ENCODE assay signal across 8 cellular contexts in the genomic region with DNA sequence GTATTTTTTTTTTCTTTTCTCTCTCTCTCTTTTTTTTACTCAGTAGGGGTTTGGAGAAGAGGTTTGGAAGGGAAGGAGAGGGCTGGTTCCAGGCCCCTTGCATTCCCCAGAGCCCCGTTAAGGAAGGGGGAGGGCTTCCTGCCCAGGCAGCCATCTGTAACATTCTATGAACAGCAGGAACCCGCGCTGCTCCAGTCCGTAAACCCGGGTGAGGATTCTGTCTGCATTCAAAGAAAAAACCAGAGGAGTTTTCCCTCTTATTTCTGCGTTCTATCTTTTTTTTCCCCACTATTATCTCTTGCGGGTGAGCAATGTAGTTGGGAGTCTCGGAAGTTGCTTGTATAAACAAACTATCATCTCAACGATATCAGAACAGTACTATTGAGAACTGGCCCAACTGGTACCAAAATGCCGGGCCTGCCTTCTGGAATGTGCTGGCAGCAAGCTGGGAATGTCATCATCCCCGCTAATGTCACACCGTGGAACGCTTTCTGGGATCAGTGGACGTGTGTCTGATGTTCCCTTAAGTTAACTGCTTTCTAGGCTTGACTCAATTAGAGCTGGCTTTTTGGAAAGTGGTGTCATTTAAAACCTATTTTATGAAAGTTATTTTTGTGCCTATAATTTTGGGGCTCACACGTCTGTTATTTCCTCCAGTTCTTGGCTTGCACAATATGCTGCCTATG.
DNase-seq lines count a peak whose midpoint lies in the region; ATAC-seq and TF ChIP-seq lines count a peak whose summit lies in the region.

No MANE protein-coding gene starts in this region.

- no peak for TF ChIP-seq RAD21 in SK-N-SH (IDR thresholded peaks at IDR 0.05; ENCODE audit: low read length)

- H3K9ac ChIP-seq in SK-N-SH: no peak overlapping the region

- H3K4me3 ChIP-seq in Caco-2 (ENCODE audit: low read depth, low read length) (no peak overlapping the region), SK-N-SH (ENCODE audit: low read depth in 2 of 2, low read length in 1 of 2) (peak overlapping the region in 1 of 2 experiments; percentile 33; a peak in 2 of 4 replicates), left ventricle myocardium inferior (peak overlapping the region; percentile 57)

- no peaks in the 10 kb centered on the region for H3K4me1 Mint-ChIP-seq in Caco-2 (ENCODE audit: low read depth, unreplicated experiment)
- peaks cover 3% of the 10 kb centered on the region for H3K4me1 Mint-ChIP-seq in progenitor cell of endocrine pancreas (ENCODE audit: low read depth)
- no peaks in the 10 kb centered on the region for H3K4me1 Mint-ChIP-seq in T-helper 17 cell

- BruUV-seq in Caco-2 (replicated peaks; lab: Mats Ljungman, UMichigan): no TSS peak

- peak overlapping the region; percentile 29 for H3K27ac Mint-ChIP-seq in Caco-2 (ENCODE audit: unreplicated experiment)
- no peak overlapping the region for H3K27ac Mint-ChIP-seq in progenitor cell of endocrine pancreas
- H3K27ac Mint-ChIP-seq in T-helper 17 cell: no peak overlapping the region

- no peaks in the 10 kb centered on the region for H3K4me1 ChIP-seq in Caco-2
- no peaks in the 10 kb centered on the region; a peak in 2 of 4 replicates for H3K4me1 ChIP-seq in SK-N-SH (ENCODE audit: control insufficient read depth in 1 of 2, insufficient read depth in 2 of 2, low read depth in 1 of 2, low read length in 1 of 2)
- H3K4me1 ChIP-seq in left ventricle myocardium inferior: peaks cover 38% of the 10 kb centered on the region

- H3K36me3 ChIP-seq in Caco-2 (ENCODE audit: control insufficient read depth, insufficient read depth, low read length) (no peaks in the 10 kb centered on the region), SK-N-SH (replicated peaks in 1 of 2; ENCODE audit: control insufficient read depth in 1 of 2, insufficient read depth in 2 of 2, low read length in 1 of 2) (no peaks in the 10 kb centered on the region), left ventricle myocardium inferior (no peaks in the 10 kb centered on the region)

- H3K9me3 ChIP-seq in Caco-2 (no peaks in the 10 kb centered on the region), SK-N-SH (no peaks in the 10 kb centered on the region; the same call in 1 of the 2 replicates), left ventricle myocardium inferior (replicated peaks) (no peaks in the 10 kb centered on the region), T-helper 17 cell (ENCODE audit: control insufficient read depth, low read length, poor library complexity, severe bottlenecking) (no peaks in the 10 kb centered on the region)

- CTCF ChIA-PET in Caco-2 (lab: Charles Lee): no interaction called here
- CTCF ChIA-PET in SK-N-SH (lab: Yijun Ruan, JAX): interaction anchor here (0.8 kb wide), 1 partner anchor 1335 kb away, joined by 3 read pairs; no protein-coding TSS in a partner anchor

- H3K9me2 ChIP-seq in SK-N-SH: peaks cover 5% of the 10 kb centered on the region; the same call in 1 of the 2 replicates

- H2AFZ ChIP-seq in SK-N-SH (ENCODE audit: low read depth): peak overlapping the region; percentile 31; the same call in 1 of the 2 replicates

- H3K9me3 Mint-ChIP-seq in Caco-2 (ENCODE audit: unreplicated experiment) (no peaks in the 10 kb centered on the region), progenitor cell of endocrine pancreas (ENCODE audit: low read depth) (no peaks in the 10 kb centered on the region)

- H3K79me2 ChIP-seq in SK-N-SH (ENCODE audit: insufficient read depth): no peaks in the 10 kb centered on the region

- peak overlapping the region; percentile 35; the same call in 1 of the 2 replicates for H3K4me2 ChIP-seq in SK-N-SH

- H3F3A ChIP-seq in SK-N-SH (replicated peaks; ENCODE audit: insufficient read depth): no peaks in the 10 kb centered on the region

- H3K27me3 Mint-ChIP-seq in Caco-2 (ENCODE audit: insufficient read depth, unreplicated experiment) (no peaks in the 10 kb centered on the region), progenitor cell of endocrine pancreas (peaks cover 3% of the 10 kb centered on the region), T-helper 17 cell (no peaks in the 10 kb centered on the region)

- H3K4me3 Mint-ChIP-seq in Caco-2 (ENCODE audit: unreplicated experiment): peak overlapping the region; percentile 57
- H3K4me3 Mint-ChIP-seq in progenitor cell of endocrine pancreas (ENCODE audit: low read depth): peak overlapping the region; percentile 60
- H3K4me3 Mint-ChIP-seq in T-helper 17 cell: no peak overlapping the region

- H3K36me3 Mint-ChIP-seq in Caco-2 (ENCODE audit: insufficient read depth, unreplicated experiment) (no peaks in the 10 kb centered on the region), progenitor cell of endocrine pancreas (ENCODE audit: insufficient read depth) (no peaks in the 10 kb centered on the region), T-helper 17 cell (ENCODE audit: low read depth) (no peaks in the 10 kb centered on the region)

- H4K20me1 ChIP-seq in SK-N-SH (ENCODE audit: insufficient read depth): no peaks in the 10 kb centered on the region

- 7% methylated on average over 15 of the region's 15 CpGs for WGBS in SK-N-SH (ENCODE audit: low lambda C conversion rate)

- H3K27me3 ChIP-seq in Caco-2 (replicated peaks; ENCODE audit: control insufficient read depth, insufficient read depth, low read length) (no peaks in the 10 kb centered on the region), SK-N-SH (ENCODE audit: insufficient read depth) (no peaks in the 10 kb centered on the region), left ventricle myocardium inferior (ENCODE audit: low read depth) (no peaks in the 10 kb centered on the region)

- TF ChIP-seq CTCF in Caco-2 (IDR thresholded peaks at IDR 0.05; ENCODE audit: insufficient read depth in 1 of 2, low read depth in 1 of 2, low read length in 1 of 2, severe bottlenecking in 1 of 2, unreplicated experiment in 1 of 2) (no peak), SK-N-SH (IDR thresholded peaks at IDR 0.05) (no peak), left ventricle myocardium inferior (IDR thresholded peaks at IDR 0.05; ENCODE audit: borderline replicate concordance) (no peak), progenitor cell of endocrine pancreas (IDR thresholded peaks at IDR 0.05; ENCODE audit: unreplicated experiment) (no peak)

- no peak for TF ChIP-seq EP300 in SK-N-SH (IDR thresholded peaks at IDR 0.05; ENCODE audit: borderline replicate concordance in 1 of 2, low read depth in 1 of 2, low read length in 1 of 2)

- DNase-seq in Caco-2: no peak
- peak; percentile 15 for DNase-seq in SK-N-SH
- DNase-seq in left ventricle myocardium inferior: peak; percentile 78
- no peak for DNase-seq in progenitor cell of endocrine pancreas (ENCODE audit: low spot score, unreplicated experiment)
- DNase-seq in activated T-cell treated with anti-CD3 and anti-CD28 coated beads, Interleukin-2, amount 50 U/mL, for 1 hour: no peak
- DNase-seq in DMS79 treated with DMSO at 0.1 percent for 48 hours (lab: John Stamatoyannopoulos, UW): no peak
- no peak for DNase-seq in T-helper 17 cell

- ATAC-seq in GM21825 (IDR thresholded peaks at IDR 0.05; ENCODE audit: unreplicated experiment): no peak
- no peak for ATAC-seq in T-helper 17 cell

- intact Hi-C loops in Caco-2 (cut with micrococcal nuclease; ENCODE audit: unreplicated experiment): loop anchor here (1.0 kb wide), 1 partner anchor 16 kb away; no protein-coding TSS in a partner anchor
- intact Hi-C loops in left ventricle myocardium inferior (cut with micrococcal nuclease): no loop called here

- POLR2A ChIA-PET in Caco-2 (lab: Charles Lee): no interaction called here
- POLR2A ChIA-PET in SK-N-SH (lab: Yijun Ruan, JAX): no interaction called here

- H3K27ac ChIP-seq in SK-N-SH (ENCODE audit: low read depth in 2 of 2, low read length in 1 of 2): no peak overlapping the region
- peak overlapping the region; percentile 88 for H3K27ac ChIP-seq in left ventricle myocardium inferior (replicated peaks)

TF ChIP-seq in SK-N-SH, 30 proteins besides CTCF, POLR2A, EP300 and RAD21:
- TF ChIP-seq MXI1 (IDR thresholded peaks at IDR 0.05; ENCODE audit: low read depth, low read length) (no peak), JUND (IDR thresholded peaks at IDR 0.05) (no peak), EZH2phosphoT487 (IDR thresholded peaks at IDR 0.05; ENCODE audit: borderline replicate concordance, low read depth) (no peak), GABPA (IDR thresholded peaks at IDR 0.05; ENCODE audit: low read depth) (no peak)
- TF ChIP-seq, protein P1, sequence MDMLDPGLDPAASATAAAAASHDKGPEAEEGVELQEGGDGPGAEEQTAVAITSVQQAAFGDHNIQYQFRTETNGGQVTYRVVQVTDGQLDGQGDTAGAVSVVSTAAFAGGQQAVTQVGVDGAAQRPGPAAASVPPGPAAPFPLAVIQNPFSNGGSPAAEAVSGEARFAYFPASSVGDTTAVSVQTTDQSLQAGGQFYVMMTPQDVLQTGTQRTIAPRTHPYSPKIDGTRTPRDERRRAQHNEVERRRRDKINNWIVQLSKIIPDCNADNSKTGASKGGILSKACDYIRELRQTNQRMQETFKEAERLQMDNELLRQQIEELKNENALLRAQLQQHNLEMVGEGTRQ (IDR thresholded peaks at IDR 0.05; ENCODE audit: borderline replicate concordance, low read depth, low read length): no peak
TF ChIP-seq in SK-N-SH: peak in this region for 0.

Comparison
In these comparisons a context has a peak if more than half of its experiments do, and no peak if none do; other contexts are left out.
1. DNase-seq: peak in SK-N-SH (single experiment) and left ventricle myocardium inferior (single experiment); none in Caco-2 (0 of 2), progenitor cell of endocrine pancreas (single experiment), activated T-cell treated with anti-CD3 and anti-CD28 coated beads, Interleukin-2, amount 50 U/mL, for 1 hour (single experiment), DMS79 treated with DMSO at 0.1 percent for 48 hours (single experiment) and T-helper 17 cell (0 of 3).